ENCODE assay signal across 23 cellular contexts in the genomic region with DNA sequence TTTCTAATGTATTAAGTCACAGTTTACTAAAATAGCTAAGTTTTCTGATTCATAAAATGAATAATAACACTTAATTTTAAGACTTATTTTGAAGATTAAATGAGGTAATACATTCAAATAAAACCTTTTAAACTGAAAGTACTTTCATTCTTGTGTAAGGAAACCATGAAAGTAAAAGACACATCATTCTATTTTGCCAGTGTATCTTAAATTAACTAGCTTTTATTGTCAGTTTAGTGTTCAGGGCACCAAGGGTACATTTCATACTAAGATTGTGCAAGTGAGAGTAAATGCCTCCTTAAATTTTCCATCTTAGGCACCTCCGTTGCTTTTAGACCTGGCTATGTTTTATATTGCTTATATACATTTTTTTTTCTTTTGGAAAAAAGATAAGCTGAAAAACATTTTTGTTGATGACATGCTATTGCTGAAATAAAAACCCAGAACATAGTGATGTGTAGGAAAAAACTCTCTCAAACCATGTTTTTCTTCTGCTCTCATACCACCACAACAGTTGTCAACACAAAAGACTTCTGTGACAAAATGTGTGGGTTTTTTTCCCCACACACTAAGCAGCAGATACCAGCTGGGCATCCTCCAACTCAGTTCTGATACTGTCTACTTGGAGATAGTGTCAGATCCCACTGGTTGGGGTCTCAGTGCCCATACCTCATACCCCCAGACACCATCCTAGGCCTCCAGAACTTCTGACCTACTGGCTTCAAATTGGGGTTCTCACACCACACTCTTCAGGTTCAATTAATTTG. TPM values are rescaled to one million over a fixed set of nuclear protein-coding genes. Genes with fewer than 3 reads are reported as not detected.
A peak's percentile ranks its signal among the peaks of the same experiment; 100 is the strongest.
DNase-seq lines count a peak whose midpoint lies in the region; ATAC-seq, FAIRE-seq and TF ChIP-seq lines count a peak whose summit lies in the region.
"Had no signal": no experiment of that assay in that cellular context is flagged by ENCODE, and none has a peak within 500 bp of the region (broad histone marks: within the 10 kb centered on the region; RNA-seq: fewer than 3 reads in every experiment).

No MANE protein-coding gene starts in this region.

- H3K27ac ChIP-seq in CD8-positive, alpha-beta T cell (ENCODE audit: low read depth, low read length): no peak overlapping the region
- H3K27ac ChIP-seq in pancreas: no peak overlapping the region
- no peak overlapping the region for H3K27ac ChIP-seq in aorta (ENCODE audit: low read depth in 1 of 2, low read length in 2 of 2)
- H3K27ac ChIP-seq: KMS-11, psoas muscle, SJCRH30, testis had no signal

- peaks cover 1% of the 10 kb centered on the region for H3K36me3 Mint-ChIP-seq in activated CD4-positive, alpha-beta T cell treated with anti-CD3 and anti-CD28 coated beads for 36 hours (ENCODE audit: low read depth)
- peaks cover 8% of the 10 kb centered on the region for H3K36me3 Mint-ChIP-seq in CD8-positive, alpha-beta T cell
- peaks cover 2% of the 10 kb centered on the region for H3K36me3 Mint-ChIP-seq in activated naive CD8-positive, alpha-beta T cell treated with anti-CD3 and anti-CD28 coated beads, Interleukin-2, amount 50 U/mL, for 24 hours (ENCODE audit: low read depth)

- no peaks in the 10 kb centered on the region for H3K27me3 ChIP-seq in CD8-positive, alpha-beta T cell (ENCODE audit: insufficient read depth, low read length)
- H3K27me3 ChIP-seq in pancreas (no peaks in the 10 kb centered on the region), aorta (ENCODE audit: control insufficient read depth in 1 of 2, insufficient read depth in 2 of 2, low read length in 1 of 2) (no peaks in the 10 kb centered on the region)
- H3K27me3 ChIP-seq: BLaER1 treated with 17β-estradiol and CSF1 and Interleukin-3, amounts not matched to agents 10 nM and 100 nM; SJCRH30; testis had no signal

- H3K4me3 ChIP-seq in CD8-positive, alpha-beta T cell (ENCODE audit: low read depth, low read length): no peak overlapping the region
- H3K4me3 ChIP-seq in pancreas: no peak overlapping the region
- H3K4me3 ChIP-seq in aorta (ENCODE audit: low read length in 2 of 2): no peak overlapping the region
- H3K4me3 ChIP-seq: BLaER1 treated with 17β-estradiol and CSF1 and Interleukin-3, amounts not matched to agents 10 nM and 100 nM; psoas muscle; SJCRH30; smooth muscle cell; testis had no signal

- TF ChIP-seq CTCF in CD8-positive, alpha-beta T cell (IDR thresholded peaks at IDR 0.05): no peak
- no peak for TF ChIP-seq CTCF in pancreas (IDR thresholded peaks at IDR 0.05)
- no peak for TF ChIP-seq CTCF in omental fat pad (IDR thresholded peaks at IDR 0.05)

- H3K4me1 Mint-ChIP-seq in activated CD4-positive, alpha-beta T cell treated with anti-CD3 and anti-CD28 coated beads for 36 hours: peaks cover 21% of the 10 kb centered on the region
- H3K4me1 Mint-ChIP-seq in CD8-positive, alpha-beta T cell (ENCODE audit: low read depth): peaks cover 8% of the 10 kb centered on the region
- peaks cover 20% of the 10 kb centered on the region for H3K4me1 Mint-ChIP-seq in activated naive CD8-positive, alpha-beta T cell treated with anti-CD3 and anti-CD28 coated beads, Interleukin-2, amount 50 U/mL, for 24 hours
- H3K4me1 Mint-ChIP-seq: nephron progenitor cell had no signal

- FAIRE-seq in pancreas (lab: Jason Lieb, UNC): peak; percentile 98

- no peaks in the 10 kb centered on the region for H3K36me3 ChIP-seq in CD8-positive, alpha-beta T cell (ENCODE audit: insufficient read depth, low read length)
- H3K36me3 ChIP-seq in pancreas (no peaks in the 10 kb centered on the region), aorta (ENCODE audit: control insufficient read depth in 1 of 2, insufficient read depth in 2 of 2, low read length in 1 of 2) (no peaks in the 10 kb centered on the region)

- 84 to 87% methylated on average over 1 of the region's 1 CpG for WGBS in pancreas, 2 donors
- WGBS in aorta, 2 donors: 19 to 21% methylated on average over 1 of the region's 1 CpG

- H3K27me3 Mint-ChIP-seq in activated CD4-positive, alpha-beta T cell treated with anti-CD3 and anti-CD28 coated beads for 36 hours: no peaks in the 10 kb centered on the region
- H3K27me3 Mint-ChIP-seq in CD8-positive, alpha-beta T cell (ENCODE audit: low read depth): no peaks in the 10 kb centered on the region
- H3K27me3 Mint-ChIP-seq in activated naive CD8-positive, alpha-beta T cell treated with anti-CD3 and anti-CD28 coated beads, Interleukin-2, amount 50 U/mL, for 24 hours: no peaks in the 10 kb centered on the region

- no peak for DNase-seq in activated CD4-positive, alpha-beta T cell treated with anti-CD3 and anti-CD28 coated beads for 36 hours
- DNase-seq in activated CD4-positive, alpha-beta T cell treated with anti-CD3 and anti-CD28 coated beads for 48 hours: no peak
- no peak for DNase-seq in CD8-positive, alpha-beta T cell
- no peak for DNase-seq in activated naive CD8-positive, alpha-beta T cell treated with anti-CD3 and anti-CD28 coated beads, Interleukin-2, amount 50 U/mL, for 24 hours
- DNase-seq in pancreas (no peak), aorta (no peak), omental fat pad (ENCODE audit: low spot score) (no peak), SIG-M5 (lab: John Stamatoyannopoulos, UW) (no peak)
- DNase-seq: activated effector memory CD4-positive, alpha-beta T cell treated with Interleukin-2 at 50 U/mL for 16 hours; DMS153; hippocampal formation; NCI-H1105 treated with DMSO at 0.1 percent for 48 hours; NCI-H524 treated with DMSO at 0.1 percent for 48 hours; nephron progenitor cell; OCI-M1; psoas muscle; SJCRH30; stimulated activated CD8-positive, alpha-beta memory T cell treated with anti-CD3 and anti-CD28 coated beads, Interleukin-4, amount 100 ng/mL, for 48 hours; T-helper 9 cell; testis had no signal

- H3K4me1 ChIP-seq in CD8-positive, alpha-beta T cell (ENCODE audit: insufficient read depth, low read length): no peaks in the 10 kb centered on the region
- H3K4me1 ChIP-seq in pancreas (no peaks in the 10 kb centered on the region), aorta (ENCODE audit: control insufficient read depth in 1 of 2, insufficient read depth in 2 of 2, low read length in 2 of 2) (peaks cover 2% of the 10 kb centered on the region in 2 donors)
- H3K4me1 ChIP-seq: SJCRH30, testis had no signal

- POLR2A ChIA-PET in activated CD4-positive, alpha-beta T cell treated with anti-CD3 and anti-CD28 coated beads for 36 hours (lab: Charles Lee): no interaction called here
- POLR2A ChIA-PET in CD8-positive, alpha-beta T cell (lab: Charles Lee): no interaction called here

- intact Hi-C loops in activated CD4-positive, alpha-beta T cell treated with anti-CD3 and anti-CD28 coated beads for 36 hours (cut with DNase I, micrococcal nuclease): no loop called here
- intact Hi-C loops in CD8-positive, alpha-beta T cell (cut with DNase I, micrococcal nuclease): no loop called here
- intact Hi-C loops in pancreas (cut with DNase I) (no loop called here), aorta (cut with DNase I) (no loop called here)

- CTCF ChIA-PET in activated CD4-positive, alpha-beta T cell treated with anti-CD3 and anti-CD28 coated beads for 36 hours (lab: Charles Lee): interaction anchor here (0.8 to 1.2 kb wide), 3 partner anchors 13 to 111 kb away, joined by 3 read pairs; no protein-coding TSS in a partner anchor
- CTCF ChIA-PET in CD8-positive, alpha-beta T cell (lab: Charles Lee): no interaction called here

- H3K4me3 Mint-ChIP-seq in activated CD4-positive, alpha-beta T cell treated with anti-CD3 and anti-CD28 coated beads for 36 hours: no peak overlapping the region
- H3K4me3 Mint-ChIP-seq in CD8-positive, alpha-beta T cell: no peak overlapping the region
- H3K4me3 Mint-ChIP-seq in activated naive CD8-positive, alpha-beta T cell treated with anti-CD3 and anti-CD28 coated beads, Interleukin-2, amount 50 U/mL, for 24 hours: no peak overlapping the region
- H3K4me3 Mint-ChIP-seq: nephron progenitor cell had no signal

- ATAC-seq in activated CD4-positive, alpha-beta T cell treated with anti-CD3 and anti-CD28 coated beads for 36 hours: peak; percentile 66
- no peak for ATAC-seq in CD8-positive, alpha-beta T cell
- ATAC-seq in activated naive CD8-positive, alpha-beta T cell treated with anti-CD3 and anti-CD28 coated beads, Interleukin-2, amount 50 U/mL, for 24 hours: peak; percentile 65
- ATAC-seq in pancreas: no peak
- ATAC-seq in aorta (ENCODE audit: low FRiP score): no peak
- ATAC-seq in omental fat pad (ENCODE audit: low FRiP score): no peak
- ATAC-seq: psoas muscle had no signal

- no peak overlapping the region for H3K27ac Mint-ChIP-seq in activated CD4-positive, alpha-beta T cell treated with anti-CD3 and anti-CD28 coated beads for 36 hours
- H3K27ac Mint-ChIP-seq in CD8-positive, alpha-beta T cell: peak overlapping the region; percentile 10
- peak overlapping the region; percentile 38 for H3K27ac Mint-ChIP-seq in activated naive CD8-positive, alpha-beta T cell treated with anti-CD3 and anti-CD28 coated beads, Interleukin-2, amount 50 U/mL, for 24 hours
- H3K27ac Mint-ChIP-seq: nephron progenitor cell had no signal

- no peaks in the 10 kb centered on the region for H3K9me3 Mint-ChIP-seq in activated CD4-positive, alpha-beta T cell treated with anti-CD3 and anti-CD28 coated beads for 36 hours (ENCODE audit: low read depth)
- no peaks in the 10 kb centered on the region for H3K9me3 Mint-ChIP-seq in CD8-positive, alpha-beta T cell
- no peaks in the 10 kb centered on the region for H3K9me3 Mint-ChIP-seq in activated naive CD8-positive, alpha-beta T cell treated with anti-CD3 and anti-CD28 coated beads, Interleukin-2, amount 50 U/mL, for 24 hours
- H3K9me3 Mint-ChIP-seq: nephron progenitor cell had no signal

- no peaks in the 10 kb centered on the region for H3K9me3 ChIP-seq in CD8-positive, alpha-beta T cell (ENCODE audit: low read length)
- H3K9me3 ChIP-seq in pancreas (no peaks in the 10 kb centered on the region), aorta (ENCODE audit: control insufficient read depth, low read length) (no peaks in the 10 kb centered on the region)
- H3K9me3 ChIP-seq: psoas muscle, SJCRH30, testis had no signal

RNA-seq across cellular contexts. Expression of gene LPAR6, which starts 30.7 kb away (rescaled TPM):
- 1 to 10 TPM; 6.8 to 7.9 TPM for total RNA-seq in activated CD4-positive, alpha-beta T cell treated with anti-CD3 and anti-CD28 coated beads for 36 hours
- 1 to 10 TPM; 5.4 to 5.7 TPM for total RNA-seq in CD8-positive, alpha-beta T cell
- total RNA-seq in pancreas: 10 to 100 TPM in 2 of 6 donors, 1 to 10 TPM in 4; 1.9 to 16.0 (median 4.1) TPM
- 10 to 100 TPM in 1 of 2 donors, 1 to 10 TPM in 1; 8.1 to 10.8 TPM for polyA plus RNA-seq in pancreas
- 10 to 100 TPM; 32.4 to 79.1 TPM for total RNA-seq in aorta
- 10 to 100 TPM; 17.1 to 20.7 TPM for polyA plus RNA-seq in aorta
- total RNA-seq in omental fat pad: 10 to 100 TPM; 19.0 to 87.6 (median 33.4) TPM

Comparison
In these comparisons a context has a peak if more than half of its experiments do, and no peak if none do; other contexts are left out.
1. ATAC-seq: peak in activated CD4-positive, alpha-beta T cell treated with anti-CD3 and anti-CD28 coated beads for 36 hours (single experiment) and activated naive CD8-positive, alpha-beta T cell treated with anti-CD3 and anti-CD28 coated beads, Interleukin-2, amount 50 U/mL, for 24 hours (single experiment); none in CD8-positive, alpha-beta T cell (single experiment), pancreas (0 of 4), aorta (single experiment) and omental fat pad (single experiment).